ENCODE assay signal across 9 cellular contexts in genomic region chr9:89978185-89978584, GRCh38.
DNase-seq lines count a peak whose midpoint lies in the region; ATAC-seq, FAIRE-seq and TF ChIP-seq lines count a peak whose summit lies in the region.
"Had no signal": no experiment of that assay in that cellular context is flagged by ENCODE, and none has a peak within 500 bp of the region (broad histone marks: within the 10 kb centered on the region; RNA-seq: fewer than 3 reads in every experiment).

No MANE protein-coding gene starts in this region.

- no peak for ATAC-seq in T-cell (replicated peaks in 1 of 4)
- ATAC-seq: natural killer cell treated with Interleukin-12 subunit alpha and Interleukin-12 subunit beta and Interleukin-15 and Interleukin-18, amount 100 ng/mL, for 72 hours had no signal

- H3K27ac ChIP-seq in kidney (ENCODE audit: low read depth in 2 of 2, low read length in 2 of 2): no peak overlapping the region

- intact Hi-C loops in kidney (cut with DNase I): no loop called here

- CTCF ChIA-PET in HEK293T (lab: Yijun Ruan, JAX) (interaction anchor here (0.5 to 0.7 kb wide), 2 partner anchors 93 to 138 kb away, joined by 3 read pairs; no protein-coding TSS in a partner anchor), T-cell (lab: Charles Lee) (no interaction called here)

- H3K27ac Mint-ChIP-seq in brain (no peak overlapping the region), T-cell (no peak overlapping the region), immature natural killer cell (no peak overlapping the region)
- H3K27ac Mint-ChIP-seq: natural killer cell treated with Interleukin-12 subunit alpha and Interleukin-12 subunit beta and Interleukin-15 and Interleukin-18, amount 100 ng/mL, for 72 hours had no signal

- H3K4me1 ChIP-seq in kidney (ENCODE audit: control insufficient read depth in 1 of 2, insufficient read depth in 1 of 2, low read depth in 1 of 2, low read length in 2 of 2): no peaks in the 10 kb centered on the region

- no peaks in the 10 kb centered on the region for H3K36me3 ChIP-seq in kidney (ENCODE audit: control insufficient read depth in 1 of 2, insufficient read depth in 2 of 2, low read length in 2 of 2)

- TF ChIP-seq CTCF in brain (conservative IDR thresholded peaks at IDR 0.05): peak; percentile 18 to 40
- TF ChIP-seq CTCF in kidney (IDR thresholded peaks at IDR 0.05; ENCODE audit: borderline replicate concordance, extremely low read depth, insufficient read depth): peak; percentile 43

- H3K9me3 ChIP-seq in kidney (ENCODE audit: control insufficient read depth in 1 of 2, low read length in 2 of 2): no peaks in the 10 kb centered on the region

- POLR2A ChIA-PET in HEK293T (lab: Yijun Ruan, JAX): no interaction called here
- POLR2A ChIA-PET in T-cell (lab: Charles Lee): no interaction called here

- no peak for FAIRE-seq in kidney (lab: Jason Lieb, UNC)
- no peak for FAIRE-seq in HTR-8/SVneo (lab: Jason Lieb, UNC)

- H3K4me3 ChIP-seq in kidney (ENCODE audit: low read length in 2 of 2): no peak overlapping the region

- H3K4me3 Mint-ChIP-seq in brain (no peak overlapping the region), T-cell (no peak overlapping the region), immature natural killer cell (no peak overlapping the region)
- H3K4me3 Mint-ChIP-seq: natural killer cell treated with Interleukin-12 subunit alpha and Interleukin-12 subunit beta and Interleukin-15 and Interleukin-18, amount 100 ng/mL, for 72 hours had no signal

- peaks cover 13% of the 10 kb centered on the region for H3K4me1 Mint-ChIP-seq in brain
- H3K4me1 Mint-ChIP-seq in T-cell: no peaks in the 10 kb centered on the region
- H3K4me1 Mint-ChIP-seq in immature natural killer cell: no peaks in the 10 kb centered on the region

- DNase-seq in A172 (ENCODE audit: low spot score) (peak; percentile 41), HEK293T (ENCODE audit: extremely low spot score) (peak; percentile 62), kidney (no peak), HTR-8/SVneo (ENCODE audit: insufficient read length, low spot score) (no peak), T-cell (no peak), immature natural killer cell (no peak), GOT3 (lab: John Stamatoyannopoulos, UW) (no peak)

- peaks cover 18% of the 10 kb centered on the region for H3K27me3 Mint-ChIP-seq in brain
- peaks cover 9 to 23% of the 10 kb centered on the region in 2 donors for H3K27me3 Mint-ChIP-seq in T-cell
- H3K27me3 Mint-ChIP-seq in immature natural killer cell (ENCODE audit: low read depth in 3 of 3): peaks cover 2 to 3% (median 2%) of the 10 kb centered on the region in 3 donors

- no peak overlapping the region for H3K9ac ChIP-seq in kidney (ENCODE audit: low read length in 2 of 2)

- H3K36me3 Mint-ChIP-seq in brain (no peaks in the 10 kb centered on the region), T-cell (no peaks in the 10 kb centered on the region), immature natural killer cell (no peaks in the 10 kb centered on the region)

- H3K9me3 Mint-ChIP-seq in brain (peaks cover 3 to 15% (median 7%) of the 10 kb centered on the region in 5 experiments), T-cell (peaks cover 0 to 5% (median 0%) of the 10 kb centered on the region in 3 donors), immature natural killer cell (peaks cover 0 to 1% (median 0%) of the 10 kb centered on the region in 6 donors)

TF ChIP-seq in HEK293T, 16 proteins besides CTCF, POLR2A, EP300 and RAD21:
- TF ChIP-seq NFRKB (IDR thresholded peaks at IDR 0.05) (no peak), PKNOX1 (IDR thresholded peaks at IDR 0.05) (no peak), SP1 (IDR thresholded peaks at IDR 0.05) (no peak), ZNF384 (IDR thresholded peaks at IDR 0.05) (no peak), FOXK2 (IDR thresholded peaks at IDR 0.05) (no peak), CTBP1 (IDR thresholded peaks at IDR 0.05; ENCODE audit: borderline replicate concordance) (no peak), ELF4 (IDR thresholded peaks at IDR 0.05) (no peak), FOXA1 (IDR thresholded peaks at IDR 0.05) (no peak), HDGF (IDR thresholded peaks at IDR 0.05; ENCODE audit: borderline replicate concordance) (no peak), LEF1 (IDR thresholded peaks at IDR 0.05; ENCODE audit: borderline replicate concordance) (no peak), ARNT (IDR thresholded peaks at IDR 0.05) (no peak), BHLHE40 (IDR thresholded peaks at IDR 0.05; ENCODE audit: borderline replicate concordance) (no peak), L3MBTL2 (conservative IDR thresholded peaks at IDR 0.05) (no peak), FOXM1 (IDR thresholded peaks at IDR 0.05; ENCODE audit: borderline replicate concordance) (no peak), SUZ12 (IDR thresholded peaks at IDR 0.05) (no peak)

Comparison
In these comparisons a context has a peak if more than half of its experiments do, and no peak if none do; other contexts are left out.
1. DNase-seq: peak in A172 (single experiment) and HEK293T (single experiment); none in kidney (single experiment), HTR-8/SVneo (single experiment), T-cell (0 of 34), immature natural killer cell (0 of 3) and GOT3 (single experiment).